ENCODE assay signal across 8 cellular contexts in the genomic region with DNA sequence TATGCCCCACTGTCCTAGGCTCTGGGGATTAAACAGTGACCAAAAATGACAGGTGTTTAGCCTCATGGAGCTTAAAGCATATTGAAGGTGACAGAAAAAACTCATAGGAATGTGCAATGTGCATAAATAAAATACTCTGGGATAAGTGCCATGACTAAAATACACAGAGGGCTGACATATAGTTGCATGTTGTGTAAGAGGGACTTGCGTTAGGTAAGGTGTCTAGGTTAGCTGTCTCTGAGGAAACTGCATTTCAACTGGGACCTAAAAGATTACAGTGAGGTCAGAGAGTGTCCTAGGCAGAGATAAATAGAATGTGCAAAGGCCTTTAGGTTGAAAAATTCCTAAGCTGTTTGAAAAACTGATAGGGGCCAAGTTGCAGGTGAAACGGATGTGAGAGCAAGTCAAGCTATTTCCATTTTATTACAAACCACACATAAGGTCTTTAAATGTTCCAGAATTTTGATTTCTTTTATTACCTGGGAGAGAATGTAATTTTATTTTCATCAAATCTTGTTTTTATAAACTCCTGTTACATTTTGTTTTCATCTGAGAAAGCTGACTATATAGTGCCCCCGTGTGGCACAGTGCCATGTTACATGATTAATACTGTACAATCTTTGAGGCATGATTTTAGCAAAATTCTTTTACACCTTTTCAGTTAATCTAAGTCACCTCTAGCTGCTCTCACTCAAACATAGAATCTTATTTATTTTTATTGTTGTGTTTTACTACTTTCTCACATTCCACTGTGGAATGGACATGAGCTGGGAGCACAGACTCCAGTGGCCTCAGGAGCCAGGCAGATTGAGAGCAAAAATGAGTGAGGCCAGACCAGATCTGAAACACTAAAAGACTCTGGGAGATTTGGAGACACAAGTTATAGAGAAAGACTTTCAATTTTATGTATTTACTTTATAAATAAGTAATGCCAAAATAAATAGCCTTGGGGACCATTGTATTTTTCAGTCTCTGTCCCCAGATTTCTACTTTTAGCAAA.
DNase-seq lines count a peak whose midpoint lies in the region; ATAC-seq, FAIRE-seq and TF ChIP-seq lines count a peak whose summit lies in the region.

No MANE protein-coding gene starts in this region.

- 49 to 51% methylated on average over 3 of the region's 3 CpGs for WGBS in tibial nerve, 2 donors
- WGBS in esophagus squamous epithelium, 2 donors = 49 to 60% methylated on average over 3 of the region's 3 CpGs

- peak; percentile 64 for TF ChIP-seq CTCF in AG09309 (IDR thresholded peaks at IDR 0.05; ENCODE audit: control insufficient read depth, insufficient read depth, low read depth, low read length, missing control alignments)
- TF ChIP-seq CTCF in GM12864 (IDR thresholded peaks at IDR 0.05; ENCODE audit: low read depth, low read length, missing control alignments) = peak; percentile 19
- peak in 3 of 5 experiments; percentile 12 to 33 (median 12) for TF ChIP-seq CTCF in tibial nerve (IDR thresholded peaks at IDR 0.05)
- peak in 2 of 6 experiments; percentile 17 to 49 for TF ChIP-seq CTCF in esophagus squamous epithelium (IDR thresholded peaks at IDR 0.05)

- no peak for DNase-seq in AG09309 (ENCODE audit: low read depth)
- no peak for DNase-seq in GM12864 (ENCODE audit: low read depth)
- DNase-seq in RCC 7860 (ENCODE audit: low spot score) = no peak
- DNase-seq in glomerular visceral epithelial cell (ENCODE audit: extremely low spot score) = peak; percentile 3
- peak in 1 of 2 donors; percentile 26 for DNase-seq in tibial nerve (ENCODE audit: low spot score in 2 of 2)
- DNase-seq in esophagus squamous epithelium (lab: John Stamatoyannopoulos, UW) = no peak
- DNase-seq in NCI-H510A (lab: John Stamatoyannopoulos, UW) = no peak

- intact Hi-C loops in esophagus squamous epithelium (cut with DNase I) = no loop called here

- H3K4me1 ChIP-seq in tibial nerve = no peaks in the 10 kb centered on the region
- no peaks in the 10 kb centered on the region for H3K4me1 ChIP-seq in esophagus squamous epithelium

- H3K27ac ChIP-seq in tibial nerve (no peak overlapping the region), esophagus squamous epithelium (no peak overlapping the region)

- TF ChIP-seq EP300 in tibial nerve (IDR thresholded peaks at IDR 0.05) = no peak

- H3K9me3 ChIP-seq in tibial nerve (no peaks in the 10 kb centered on the region), esophagus squamous epithelium (no peaks in the 10 kb centered on the region)

- H3K4me3 ChIP-seq in AG09309 (ENCODE audit: control insufficient read depth, low read depth, low read length) (no peak overlapping the region), GM12864 (ENCODE audit: low read depth, low read length) (no peak overlapping the region), tibial nerve (no peak overlapping the region), esophagus squamous epithelium (no peak overlapping the region)

- no peak for ATAC-seq in GM21447 (IDR thresholded peaks at IDR 0.05; ENCODE audit: unreplicated experiment)

- H3K27me3 ChIP-seq in tibial nerve (no peaks in the 10 kb centered on the region), esophagus squamous epithelium (no peaks in the 10 kb centered on the region)

- H3K36me3 ChIP-seq in tibial nerve (no peaks in the 10 kb centered on the region), esophagus squamous epithelium (no peaks in the 10 kb centered on the region)

- FAIRE-seq in RCC 7860 (lab: Jason Lieb, UNC) = peak; percentile 52

- TF ChIP-seq POLR2A in tibial nerve (IDR thresholded peaks at IDR 0.05) (no peak), esophagus squamous epithelium (IDR thresholded peaks at IDR 0.05) (no peak)
